Comparison of ENCODE assay signal across 19 cellular contexts in genomic region chr21:31909153-31909771, GRCh38. TPM values are rescaled to one million over a fixed set of nuclear protein-coding genes. Genes with fewer than 3 reads are reported as not detected.
DNase-seq lines count a peak whose midpoint lies in the region; ATAC-seq, FAIRE-seq and TF ChIP-seq lines count a peak whose summit lies in the region.
"Had no signal": no experiment of that assay in that cellular context is flagged by ENCODE, and none has a peak within 500 bp of the region (broad histone marks: within the 10 kb centered on the region; RNA-seq: fewer than 3 reads in every experiment).

No MANE protein-coding gene starts in this region.

- H3K27ac ChIP-seq in HepG2 (ENCODE audit: extremely low read length, insufficient read depth, low read length) (no peak overlapping the region), right lobe of liver (no peak overlapping the region), ascending aorta (no peak overlapping the region)
- H3K27ac ChIP-seq: heart left ventricle, HL-60, SK-N-MC had no signal

- no peaks in the 10 kb centered on the region for H3K36me3 ChIP-seq in HepG2 (replicated peaks in 1 of 2; ENCODE audit: control insufficient read depth in 1 of 2, insufficient read depth in 2 of 2, low read length in 2 of 2)
- no peaks in the 10 kb centered on the region for H3K36me3 ChIP-seq in right lobe of liver
- H3K36me3 ChIP-seq in ascending aorta = no peaks in the 10 kb centered on the region
- H3K36me3 ChIP-seq: heart left ventricle, stomach had no signal

- in situ Hi-C loops in HepG2 (cut with HindIII; ENCODE audit: extremely low pct_ligation_motif_present, low pct_unique_long_range_greater_than_20kb) = loop anchor here (5.0 kb wide), 1 partner anchor 37 kb away; the partner anchor contains the start of gene HUNK

- FAIRE-seq in HepG2 (lab: Jason Lieb, UNC) = peak; percentile 18
- FAIRE-seq: TTC549 had no signal

- no TSS peak for BruUV-seq in HepG2 (replicated peaks; lab: Mats Ljungman, UMichigan)

- peak overlapping the region; percentile 25 to 90 (median 88) for H3K27ac Mint-ChIP-seq in brain
- peak overlapping the region; percentile 98 for H3K27ac Mint-ChIP-seq in nephron progenitor cell
- no peak overlapping the region for H3K27ac Mint-ChIP-seq in endothelial cell (ENCODE audit: unreplicated experiment)
- H3K27ac Mint-ChIP-seq: activated CD4-positive, alpha-beta T cell treated with anti-CD3 and anti-CD28 coated beads, Interleukin-2, amount 10 ng/mL, durations not matched to agents 7 days and 5 days; CD4-positive, alpha-beta T cell had no signal

- H3K9me3 Mint-ChIP-seq in brain = peaks cover 0 to 9% (median 0%) of the 10 kb centered on the region in 5 experiments
- peaks cover 18% of the 10 kb centered on the region for H3K9me3 Mint-ChIP-seq in nephron progenitor cell
- H3K9me3 Mint-ChIP-seq in endothelial cell (ENCODE audit: unreplicated experiment) = no peaks in the 10 kb centered on the region
- H3K9me3 Mint-ChIP-seq: activated CD4-positive, alpha-beta T cell treated with anti-CD3 and anti-CD28 coated beads, Interleukin-2, amount 10 ng/mL, durations not matched to agents 7 days and 5 days; CD4-positive, alpha-beta T cell had no signal

- H3K4me1 ChIP-seq in HepG2 (ENCODE audit: insufficient read depth, low read length) (peaks cover 73% of the 10 kb centered on the region), right lobe of liver (no peaks in the 10 kb centered on the region), ascending aorta (no peaks in the 10 kb centered on the region)

- intact Hi-C loops in HepG2 (cut with micrococcal nuclease; ENCODE audit: unreplicated experiment) (no loop called here), right lobe of liver (cut with DNase I) (no loop called here), ascending aorta (cut with DNase I) (no loop called here)

- H3K9me3 ChIP-seq in HepG2 (ENCODE audit: low read length) (no peaks in the 10 kb centered on the region), right lobe of liver (no peaks in the 10 kb centered on the region), ascending aorta (no peaks in the 10 kb centered on the region)
- H3K9me3 ChIP-seq: heart left ventricle, stomach had no signal

- H3K9ac ChIP-seq in HepG2 (ENCODE audit: insufficient read depth, low read depth, low read length) = no peak overlapping the region

- H3K79me2 ChIP-seq in HepG2 (ENCODE audit: insufficient read depth, low read length) = peaks cover 20% of the 10 kb centered on the region

- H3K27me3 Mint-ChIP-seq in brain (no peaks in the 10 kb centered on the region), nephron progenitor cell (ENCODE audit: low read depth, poor library complexity) (no peaks in the 10 kb centered on the region), endothelial cell (ENCODE audit: unreplicated experiment) (no peaks in the 10 kb centered on the region)

- H2AFZ ChIP-seq in HepG2 (ENCODE audit: low read length) = no peak overlapping the region

- TF ChIP-seq CTCF in HepG2 (CRISPR knock-in tag; IDR thresholded peaks at IDR 0.05) (no peak), right lobe of liver (IDR thresholded peaks at IDR 0.05) (no peak), brain (conservative IDR thresholded peaks at IDR 0.05) (no peak), nephron progenitor cell (IDR thresholded peaks at IDR 0.05) (no peak), ascending aorta (IDR thresholded peaks at IDR 0.05) (no peak), endothelial cell (IDR thresholded peaks at IDR 0.05; ENCODE audit: unreplicated experiment) (no peak)

- H3K4me2 ChIP-seq in HepG2 (ENCODE audit: low read depth, low read length) = peak overlapping the region; percentile 79

- POLR2A ChIA-PET in HepG2 (lab: Yijun Ruan, JAX) = interaction anchor here (1.0 kb wide), 1 partner anchor 9 kb away, joined by 6 read pairs; no protein-coding TSS in a partner anchor

- H3K36me3 Mint-ChIP-seq in brain (peaks cover 34% of the 10 kb centered on the region), nephron progenitor cell (ENCODE audit: low read depth) (peaks cover 40% of the 10 kb centered on the region), endothelial cell (ENCODE audit: low read depth, unreplicated experiment) (peaks cover 6% of the 10 kb centered on the region)

- DNase-seq in HepG2 (ENCODE audit: low spot score) = no peak
- DNase-seq in right lobe of liver = no peak
- DNase-seq in nephron progenitor cell = peak; percentile 47
- no peak for DNase-seq in activated naive CD4-positive, alpha-beta T cell treated with Interleukin-2 at 50 U/mL for 16 hours
- DNase-seq in ascending aorta (ENCODE audit: low spot score in 2 of 2) = no peak
- no peak for DNase-seq in endothelial cell (ENCODE audit: low spot score)
- no peak for DNase-seq in RKO (ENCODE audit: low spot score)
- DNase-seq: activated CD4-positive, alpha-beta T cell treated with anti-CD3 and anti-CD28 coated beads, Interleukin-2, amount 10 ng/mL, durations not matched to agents 7 days and 5 days; activated naive CD4-positive, alpha-beta T cell treated with anti-CD3 and anti-CD28 coated beads, Interleukin-2, amount 50 U/mL, for 16 hours; CD4-positive, alpha-beta T cell; heart left ventricle; Kasumi-1; NCI-H1694; NCI-H510A treated with DMSO at 0.1 percent for 48 hours; stomach had no signal

- CTCF ChIA-PET in HepG2 (lab: Yijun Ruan, JAX; ENCODE audit: low intra/inter-chr PET ratio, low total read pairs) = no interaction called here

- no peak for TF ChIP-seq EP300 in HepG2 (IDR thresholded peaks at IDR 0.05; ENCODE audit: low read depth in 2 of 2, low read length in 2 of 2)
- no peak for TF ChIP-seq EP300 in HepG2 (CRISPR knock-in tag; IDR thresholded peaks at IDR 0.05; ENCODE audit: borderline replicate concordance)

- no peak for TF ChIP-seq POLR2A in HepG2 (IDR thresholded peaks at IDR 0.05; ENCODE audit: insufficient read depth in 1 of 2, low read depth in 2 of 2, low read length in 2 of 2)
- TF ChIP-seq POLR2A in right lobe of liver (IDR thresholded peaks at IDR 0.05) = no peak

- no peaks in the 10 kb centered on the region for H3K27me3 ChIP-seq in HepG2 (ENCODE audit: control insufficient read depth in 1 of 2, insufficient read depth in 2 of 2, low read length in 2 of 2)
- no peaks in the 10 kb centered on the region for H3K27me3 ChIP-seq in right lobe of liver
- no peaks in the 10 kb centered on the region for H3K27me3 ChIP-seq in ascending aorta

- H3K4me1 Mint-ChIP-seq in brain (peaks cover 91% of the 10 kb centered on the region), nephron progenitor cell (peaks cover 96% of the 10 kb centered on the region), endothelial cell (ENCODE audit: unreplicated experiment) (peaks cover 17% of the 10 kb centered on the region)
- H3K4me1 Mint-ChIP-seq: activated CD4-positive, alpha-beta T cell treated with anti-CD3 and anti-CD28 coated beads, Interleukin-2, amount 10 ng/mL, durations not matched to agents 7 days and 5 days had no signal

- H4K20me1 ChIP-seq in HepG2 (ENCODE audit: insufficient read depth, low read length) = no peaks in the 10 kb centered on the region

- ATAC-seq in HepG2 (peak; percentile 62), right lobe of liver (no peak)
- ATAC-seq: heart left ventricle had no signal

- 68% methylated on average over 11 of the region's 11 CpGs for WGBS in HepG2 (ENCODE audit: low lambda C conversion rate)
- WGBS in right lobe of liver (ENCODE audit: insufficient coverage, low coverage, low lambda C conversion rate, missing lambda C conversion rate) = 20% methylated on average over 9 of the region's 11 CpGs

- no peak overlapping the region for H3K4me3 ChIP-seq in HepG2 (replicated peaks in 1 of 3; ENCODE audit: insufficient read depth in 1 of 3, low read depth in 2 of 3, low read length in 3 of 3)
- no peak overlapping the region for H3K4me3 ChIP-seq in right lobe of liver
- H3K4me3 ChIP-seq in ascending aorta = no peak overlapping the region
- H3K4me3 ChIP-seq: heart left ventricle, SK-N-MC, stomach had no signal

- no peak for TF ChIP-seq RAD21 in HepG2 (CRISPR knock-in tag; IDR thresholded peaks at IDR 0.05)

- peak overlapping the region; percentile 68 to 79 (median 70) for H3K4me3 Mint-ChIP-seq in brain
- H3K4me3 Mint-ChIP-seq in nephron progenitor cell = peak overlapping the region; percentile 69
- H3K4me3 Mint-ChIP-seq in endothelial cell (ENCODE audit: unreplicated experiment) = no peak overlapping the region
- H3K4me3 Mint-ChIP-seq: activated CD4-positive, alpha-beta T cell treated with anti-CD3 and anti-CD28 coated beads, Interleukin-2, amount 10 ng/mL, durations not matched to agents 7 days and 5 days; CD4-positive, alpha-beta T cell had no signal

TF ChIP-seq in HepG2, 621 proteins besides CTCF, POLR2A, EP300 and RAD21 (continues in another document):
- TF ChIP-seq ELF1 (CRISPR knock-in tag; IDR thresholded peaks at IDR 0.05) = no peak
- TF ChIP-seq NFRKB (IDR thresholded peaks at IDR 0.05) = no peak
- no peak for TF ChIP-seq ZNF510 (CRISPR knock-in tag; IDR thresholded peaks at IDR 0.05; ENCODE audit: low read depth)
- no peak for TF ChIP-seq SATB2 (CRISPR knock-in tag; IDR thresholded peaks at IDR 0.05)

RNA-seq across cellular contexts. Expression of gene HUNK, which starts 36.4 kb away (rescaled TPM):
- total RNA-seq in HepG2 (2016; rRNA removed; fragmentation: Illumina TruSeq; extraction: Trizol) (1.9 and 2.5 TPM in 2 replicates), right lobe of liver (under 1 TPM; 0.12 to 0.64 (median 0.32) TPM), ascending aorta (0.64 TPM), endothelial cell (ENCODE audit: unreplicated experiment) (19.3 TPM)
- 0.53 and 1.1 TPM in 2 replicates for total RNA-seq in HepG2 (2016; cell fraction: cytosol; rRNA removed; fragmentation: Illumina TruSeq; extraction: Trizol; ENCODE audit: low read depth)
- 2.4 and 3.2 TPM in 2 replicates for total RNA-seq in HepG2 (2016; cell fraction: insoluble cytoplasmic fraction; rRNA removed; fragmentation: Illumina TruSeq; extraction: Trizol)
- total RNA-seq in HepG2 (2016; cell fraction: membrane; rRNA removed; fragmentation: Illumina TruSeq; extraction: Trizol) = 1.1 and 2.0 TPM in 2 replicates
- total RNA-seq in HepG2 (2016; cell fraction: nucleus; rRNA removed; fragmentation: Illumina TruSeq; extraction: Trizol) = 2.6 and 2.9 TPM in 2 replicates
- polyA plus RNA-seq in HepG2 (2011; rRNA removed) (0.98 and 1.8 TPM in 2 replicates), brain (ENCODE audit: insufficient read depth, low read depth, low replicate concordance) (10.6 TPM)
- 0.74 and 0.87 TPM in 2 replicates for polyA plus RNA-seq in HepG2 (2011; cell fraction: cytosol; rRNA removed)
- 0.92 and 1.2 TPM in 2 replicates for polyA plus RNA-seq in HepG2 (2011; cell fraction: nucleus; rRNA removed)
- 1.2 and 2.5 TPM in 2 replicates for polyA plus RNA-seq in HepG2 (2012)
- polyA plus RNA-seq in HepG2 (2016; cell fraction: cytosol; fragmentation: Illumina TruSeq; extraction: Trizol; ENCODE audit: low read depth) = 0.14 and 0.16 TPM in 2 replicates
- 2.5 and 2.9 TPM in 2 replicates for polyA plus RNA-seq in HepG2 (2016; cell fraction: insoluble cytoplasmic fraction; fragmentation: Illumina TruSeq; extraction: Trizol; ENCODE audit: low read depth)
- polyA plus RNA-seq in HepG2 (2016; cell fraction: membrane; fragmentation: Illumina TruSeq; extraction: Trizol; ENCODE audit: low read depth) = 0.32 and 0.48 TPM in 2 replicates
- 3.0 and 3.4 TPM in 2 replicates for polyA plus RNA-seq in HepG2 (2016; cell fraction: nucleus; fragmentation: Illumina TruSeq; extraction: Trizol; ENCODE audit: insufficient read depth, low read depth)
- polyA minus RNA-seq in HepG2 (2011; rRNA and poly(A)+ RNA removed; ENCODE audit: low replicate concordance) = 0.02 and 2.8 TPM in 2 replicates
- polyA minus RNA-seq in HepG2 (2011; cell fraction: cytosol; rRNA and poly(A)+ RNA removed) = 0.99 and 1.5 TPM in 2 replicates
- polyA minus RNA-seq in HepG2 (2011; cell fraction: nucleus; rRNA and poly(A)+ RNA removed) = 2.0 and 4.5 TPM in 2 replicates
- total RNA-seq: CD4-positive, alpha-beta T cell had no signal
